ENCODE assay signal across 1 cellular context in the genomic region with DNA sequence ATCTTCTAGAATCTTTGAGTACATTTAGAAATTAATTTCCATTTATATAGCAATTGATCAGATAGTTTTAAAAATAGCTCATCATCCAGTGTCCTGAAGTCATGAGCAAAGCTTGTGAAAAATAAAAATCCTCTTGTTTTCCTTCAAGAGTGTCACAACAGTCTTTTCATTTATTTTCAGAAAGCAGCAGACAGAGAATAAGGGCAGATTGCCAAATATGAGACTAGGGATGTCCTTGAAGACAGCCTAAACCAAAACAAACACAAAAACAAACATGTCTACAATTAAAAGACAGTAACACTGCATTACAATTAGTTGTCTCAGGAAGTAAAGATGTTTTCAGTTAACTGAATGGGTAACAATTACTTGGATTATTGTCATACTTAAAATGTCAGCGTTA.
TF ChIP-seq lines count a peak whose summit lies in the region.

No MANE protein-coding gene starts in this region.

TF ChIP-seq in K562, 482 proteins besides CTCF, POLR2A, EP300 and RAD21 (continued from another document):
- TF ChIP-seq, protein P1, sequence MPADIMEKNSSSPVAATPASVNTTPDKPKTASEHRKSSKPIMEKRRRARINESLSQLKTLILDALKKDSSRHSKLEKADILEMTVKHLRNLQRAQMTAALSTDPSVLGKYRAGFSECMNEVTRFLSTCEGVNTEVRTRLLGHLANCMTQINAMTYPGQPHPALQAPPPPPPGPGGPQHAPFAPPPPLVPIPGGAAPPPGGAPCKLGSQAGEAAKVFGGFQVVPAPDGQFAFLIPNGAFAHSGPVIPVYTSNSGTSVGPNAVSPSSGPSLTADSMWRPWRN (IDR thresholded peaks at IDR 0.05; ENCODE audit: low read depth): no peak
- TF ChIP-seq HDAC2 (IDR thresholded peaks at IDR 0.05) (no peak), ZNF224 (CRISPR knock-in tag; IDR thresholded peaks at IDR 0.05) (no peak), CREB3 (tag; conservative IDR thresholded peaks at IDR 0.05; ENCODE audit: low read depth) (no peak), RFX5 (IDR thresholded peaks at IDR 0.05; ENCODE audit: low read depth, low read length) (no peak), ZNF707 (CRISPR knock-in tag; conservative IDR thresholded peaks at IDR 0.05) (no peak)
- TF ChIP-seq, protein P2, sequence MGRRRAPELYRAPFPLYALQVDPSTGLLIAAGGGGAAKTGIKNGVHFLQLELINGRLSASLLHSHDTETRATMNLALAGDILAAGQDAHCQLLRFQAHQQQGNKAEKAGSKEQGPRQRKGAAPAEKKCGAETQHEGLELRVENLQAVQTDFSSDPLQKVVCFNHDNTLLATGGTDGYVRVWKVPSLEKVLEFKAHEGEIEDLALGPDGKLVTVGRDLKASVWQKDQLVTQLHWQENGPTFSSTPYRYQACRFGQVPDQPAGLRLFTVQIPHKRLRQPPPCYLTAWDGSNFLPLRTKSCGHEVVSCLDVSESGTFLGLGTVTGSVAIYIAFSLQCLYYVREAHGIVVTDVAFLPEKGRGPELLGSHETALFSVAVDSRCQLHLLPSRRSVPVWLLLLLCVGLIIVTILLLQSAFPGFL (CRISPR knock-in tag; IDR thresholded peaks at IDR 0.05): no peak
